Comparison of ENCODE assay signal across 27 cellular contexts in the genomic region with DNA sequence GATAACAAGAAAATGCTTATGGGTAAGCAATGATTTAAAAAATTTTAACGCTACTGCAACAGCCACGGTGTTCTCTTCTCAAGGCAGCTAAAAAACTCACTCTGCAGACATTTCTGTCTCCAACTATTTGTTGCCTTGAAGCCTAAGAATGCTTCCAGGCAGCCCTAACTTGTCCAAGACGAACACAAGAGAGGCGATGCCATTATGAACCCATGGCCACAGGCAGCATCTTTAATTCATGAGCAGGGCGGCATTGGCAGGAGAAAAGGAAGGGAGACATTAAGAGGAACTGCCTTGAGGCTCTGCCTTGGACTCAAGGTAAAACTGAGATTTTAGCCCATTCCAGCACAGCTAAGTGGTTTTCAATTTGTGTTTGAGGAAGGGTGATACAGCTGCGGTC.
"Had no signal": no experiment of that assay in that cellular context is flagged by ENCODE, and none has a peak within 500 bp of the region (broad histone marks: within the 10 kb centered on the region; RNA-seq: fewer than 3 reads in every experiment).

No MANE protein-coding gene starts in this region.

- H3K36me3 Mint-ChIP-seq: activated CD4-positive, alpha-beta memory T cell treated with anti-CD3 and anti-CD28 coated beads for 36 hours; activated naive CD4-positive, alpha-beta T cell treated with anti-CD3 and anti-CD28 coated beads, Interleukin-2, amount 50 U/mL, for 72 hours had no signal

- DNase-seq: activated CD4-positive, alpha-beta memory T cell treated with anti-CD3 and anti-CD28 coated beads for 36 hours; activated CD4-positive, alpha-beta T cell treated with anti-CD3 and anti-CD28 coated beads, Interleukin-2, amount 10 ng/mL, durations not matched to agents 7 days and 5 days; activated CD4-positive, CD25-positive, alpha-beta regulatory T cell; activated CD8-positive, alpha-beta memory T cell treated with anti-CD3 and anti-CD28 coated beads for 24 hours; activated effector memory CD4-positive, alpha-beta T cell treated with anti-CD3 and anti-CD28 coated beads, Interleukin-2, amount 50 U/mL, for 16 hours; activated naive CD4-positive, alpha-beta T cell treated with Interleukin-2 at 50 U/mL for 16 hours; activated naive CD8-positive, alpha-beta T cell treated with anti-CD3 and anti-CD28 coated beads, Interleukin-2, amount 50 U/mL, for 24 hours; activated T-cell treated with anti-CD3 and anti-CD28 coated beads, Interleukin-2, amount 50 U/mL, for 4 hours; amniotic stem cell; KG1; NCI-H1048; NCI-H146; NCI-H187 treated with DMSO at 0.1 percent for 48 hours; NCI-H2081 treated with DMSO at 0.1 percent for 48 hours; NCI-H2227 treated with DMSO at 0.1 percent for 48 hours; NCI-H526; NCI-H82; OCI-M1; Right ventricle myocardium superior; SJCRH30; SK-N-SH; T-helper 1 cell had no signal

- H3K4me3 Mint-ChIP-seq: activated CD4-positive, alpha-beta memory T cell treated with anti-CD3 and anti-CD28 coated beads for 36 hours; activated CD4-positive, alpha-beta T cell treated with anti-CD3 and anti-CD28 coated beads, Interleukin-2, amount 10 ng/mL, durations not matched to agents 7 days and 5 days; activated naive CD8-positive, alpha-beta T cell treated with anti-CD3 and anti-CD28 coated beads, Interleukin-2, amount 50 U/mL, for 24 hours; activated T-cell treated with anti-CD3 and anti-CD28 coated beads, Interleukin-2, amount 50 U/mL, for 4 hours; IgD-negative memory B cell had no signal

- H3K9me3 Mint-ChIP-seq: activated CD4-positive, alpha-beta memory T cell treated with anti-CD3 and anti-CD28 coated beads for 36 hours; activated CD4-positive, alpha-beta T cell treated with anti-CD3 and anti-CD28 coated beads, Interleukin-2, amount 10 ng/mL, durations not matched to agents 7 days and 5 days; activated naive CD4-positive, alpha-beta T cell treated with anti-CD3 and anti-CD28 coated beads, Interleukin-2, amount 50 U/mL, for 72 hours; activated naive CD8-positive, alpha-beta T cell treated with anti-CD3 and anti-CD28 coated beads, Interleukin-2, amount 50 U/mL, for 24 hours; activated T-cell treated with anti-CD3 and anti-CD28 coated beads, Interleukin-2, amount 50 U/mL, for 4 hours; IgD-negative memory B cell had no signal

- H3K9me3 ChIP-seq: SJCRH30, SK-N-SH had no signal

- H3K9ac ChIP-seq: SK-N-SH had no signal

- ATAC-seq: activated naive CD4-positive, alpha-beta T cell treated with anti-CD3 and anti-CD28 coated beads, Interleukin-2, amount 50 U/mL, for 72 hours; activated naive CD8-positive, alpha-beta T cell treated with anti-CD3 and anti-CD28 coated beads, Interleukin-2, amount 50 U/mL, for 24 hours; activated T-cell treated with anti-CD3 and anti-CD28 coated beads, Interleukin-2, amount 50 U/mL, for 4 hours; Panc1 had no signal

- H3K27ac Mint-ChIP-seq: activated CD4-positive, alpha-beta memory T cell treated with anti-CD3 and anti-CD28 coated beads for 36 hours; activated CD4-positive, alpha-beta T cell treated with anti-CD3 and anti-CD28 coated beads, Interleukin-2, amount 10 ng/mL, durations not matched to agents 7 days and 5 days; activated naive CD4-positive, alpha-beta T cell treated with anti-CD3 and anti-CD28 coated beads, Interleukin-2, amount 50 U/mL, for 72 hours; activated naive CD8-positive, alpha-beta T cell treated with anti-CD3 and anti-CD28 coated beads, Interleukin-2, amount 50 U/mL, for 24 hours; IgD-negative memory B cell had no signal

- H3K4me3 ChIP-seq: SJCRH30 had no signal

- H3K4me1 Mint-ChIP-seq: activated CD4-positive, alpha-beta T cell treated with anti-CD3 and anti-CD28 coated beads, Interleukin-2, amount 10 ng/mL, durations not matched to agents 7 days and 5 days; activated naive CD8-positive, alpha-beta T cell treated with anti-CD3 and anti-CD28 coated beads, Interleukin-2, amount 50 U/mL, for 24 hours had no signal

- H3K27me3 ChIP-seq: SJCRH30 had no signal

- H3K27ac ChIP-seq: RWPE1, SJCRH30, VCaP had no signal

- H3K36me3 ChIP-seq: SJCRH30 had no signal
